Comparison of ENCODE assay signal across 1 cellular context in the genomic region with DNA sequence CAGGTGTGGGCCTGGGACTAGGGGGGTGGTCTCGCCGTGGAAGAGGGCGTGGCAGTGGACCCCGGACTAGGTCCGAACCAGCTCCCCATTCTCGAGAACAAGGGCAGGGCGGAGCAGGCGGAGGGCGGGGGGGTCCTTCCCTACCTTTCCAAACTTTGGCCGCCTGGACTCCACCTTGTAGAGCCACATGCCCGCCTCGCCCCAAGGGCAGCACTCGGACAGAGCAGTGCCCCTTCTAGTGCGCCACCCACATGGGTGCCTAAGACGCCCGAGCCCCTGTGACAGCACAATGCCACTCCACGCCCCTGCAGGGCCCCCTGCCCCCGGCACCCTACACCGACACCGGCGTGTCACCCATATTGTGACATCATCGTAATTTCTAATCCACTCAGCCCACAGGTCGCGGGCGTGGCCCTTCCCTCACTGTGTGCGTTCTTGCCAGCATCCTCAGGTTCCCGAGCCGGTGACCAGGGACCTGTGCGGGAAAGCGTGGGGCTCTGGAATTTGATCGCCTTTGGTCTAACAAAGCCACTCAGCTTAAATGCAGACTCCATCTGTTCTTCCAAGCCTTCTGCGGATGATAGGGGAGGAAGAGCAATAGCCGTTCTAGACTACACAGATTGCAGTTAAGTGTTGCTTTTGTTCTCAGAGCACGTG.
TF ChIP-seq lines count a peak whose summit lies in the region.

No MANE protein-coding gene starts in this region.

TF ChIP-seq in H1, 55 proteins besides CTCF, POLR2A, EP300 and RAD21 (continued from another document):
- TF ChIP-seq, protein P1, sequence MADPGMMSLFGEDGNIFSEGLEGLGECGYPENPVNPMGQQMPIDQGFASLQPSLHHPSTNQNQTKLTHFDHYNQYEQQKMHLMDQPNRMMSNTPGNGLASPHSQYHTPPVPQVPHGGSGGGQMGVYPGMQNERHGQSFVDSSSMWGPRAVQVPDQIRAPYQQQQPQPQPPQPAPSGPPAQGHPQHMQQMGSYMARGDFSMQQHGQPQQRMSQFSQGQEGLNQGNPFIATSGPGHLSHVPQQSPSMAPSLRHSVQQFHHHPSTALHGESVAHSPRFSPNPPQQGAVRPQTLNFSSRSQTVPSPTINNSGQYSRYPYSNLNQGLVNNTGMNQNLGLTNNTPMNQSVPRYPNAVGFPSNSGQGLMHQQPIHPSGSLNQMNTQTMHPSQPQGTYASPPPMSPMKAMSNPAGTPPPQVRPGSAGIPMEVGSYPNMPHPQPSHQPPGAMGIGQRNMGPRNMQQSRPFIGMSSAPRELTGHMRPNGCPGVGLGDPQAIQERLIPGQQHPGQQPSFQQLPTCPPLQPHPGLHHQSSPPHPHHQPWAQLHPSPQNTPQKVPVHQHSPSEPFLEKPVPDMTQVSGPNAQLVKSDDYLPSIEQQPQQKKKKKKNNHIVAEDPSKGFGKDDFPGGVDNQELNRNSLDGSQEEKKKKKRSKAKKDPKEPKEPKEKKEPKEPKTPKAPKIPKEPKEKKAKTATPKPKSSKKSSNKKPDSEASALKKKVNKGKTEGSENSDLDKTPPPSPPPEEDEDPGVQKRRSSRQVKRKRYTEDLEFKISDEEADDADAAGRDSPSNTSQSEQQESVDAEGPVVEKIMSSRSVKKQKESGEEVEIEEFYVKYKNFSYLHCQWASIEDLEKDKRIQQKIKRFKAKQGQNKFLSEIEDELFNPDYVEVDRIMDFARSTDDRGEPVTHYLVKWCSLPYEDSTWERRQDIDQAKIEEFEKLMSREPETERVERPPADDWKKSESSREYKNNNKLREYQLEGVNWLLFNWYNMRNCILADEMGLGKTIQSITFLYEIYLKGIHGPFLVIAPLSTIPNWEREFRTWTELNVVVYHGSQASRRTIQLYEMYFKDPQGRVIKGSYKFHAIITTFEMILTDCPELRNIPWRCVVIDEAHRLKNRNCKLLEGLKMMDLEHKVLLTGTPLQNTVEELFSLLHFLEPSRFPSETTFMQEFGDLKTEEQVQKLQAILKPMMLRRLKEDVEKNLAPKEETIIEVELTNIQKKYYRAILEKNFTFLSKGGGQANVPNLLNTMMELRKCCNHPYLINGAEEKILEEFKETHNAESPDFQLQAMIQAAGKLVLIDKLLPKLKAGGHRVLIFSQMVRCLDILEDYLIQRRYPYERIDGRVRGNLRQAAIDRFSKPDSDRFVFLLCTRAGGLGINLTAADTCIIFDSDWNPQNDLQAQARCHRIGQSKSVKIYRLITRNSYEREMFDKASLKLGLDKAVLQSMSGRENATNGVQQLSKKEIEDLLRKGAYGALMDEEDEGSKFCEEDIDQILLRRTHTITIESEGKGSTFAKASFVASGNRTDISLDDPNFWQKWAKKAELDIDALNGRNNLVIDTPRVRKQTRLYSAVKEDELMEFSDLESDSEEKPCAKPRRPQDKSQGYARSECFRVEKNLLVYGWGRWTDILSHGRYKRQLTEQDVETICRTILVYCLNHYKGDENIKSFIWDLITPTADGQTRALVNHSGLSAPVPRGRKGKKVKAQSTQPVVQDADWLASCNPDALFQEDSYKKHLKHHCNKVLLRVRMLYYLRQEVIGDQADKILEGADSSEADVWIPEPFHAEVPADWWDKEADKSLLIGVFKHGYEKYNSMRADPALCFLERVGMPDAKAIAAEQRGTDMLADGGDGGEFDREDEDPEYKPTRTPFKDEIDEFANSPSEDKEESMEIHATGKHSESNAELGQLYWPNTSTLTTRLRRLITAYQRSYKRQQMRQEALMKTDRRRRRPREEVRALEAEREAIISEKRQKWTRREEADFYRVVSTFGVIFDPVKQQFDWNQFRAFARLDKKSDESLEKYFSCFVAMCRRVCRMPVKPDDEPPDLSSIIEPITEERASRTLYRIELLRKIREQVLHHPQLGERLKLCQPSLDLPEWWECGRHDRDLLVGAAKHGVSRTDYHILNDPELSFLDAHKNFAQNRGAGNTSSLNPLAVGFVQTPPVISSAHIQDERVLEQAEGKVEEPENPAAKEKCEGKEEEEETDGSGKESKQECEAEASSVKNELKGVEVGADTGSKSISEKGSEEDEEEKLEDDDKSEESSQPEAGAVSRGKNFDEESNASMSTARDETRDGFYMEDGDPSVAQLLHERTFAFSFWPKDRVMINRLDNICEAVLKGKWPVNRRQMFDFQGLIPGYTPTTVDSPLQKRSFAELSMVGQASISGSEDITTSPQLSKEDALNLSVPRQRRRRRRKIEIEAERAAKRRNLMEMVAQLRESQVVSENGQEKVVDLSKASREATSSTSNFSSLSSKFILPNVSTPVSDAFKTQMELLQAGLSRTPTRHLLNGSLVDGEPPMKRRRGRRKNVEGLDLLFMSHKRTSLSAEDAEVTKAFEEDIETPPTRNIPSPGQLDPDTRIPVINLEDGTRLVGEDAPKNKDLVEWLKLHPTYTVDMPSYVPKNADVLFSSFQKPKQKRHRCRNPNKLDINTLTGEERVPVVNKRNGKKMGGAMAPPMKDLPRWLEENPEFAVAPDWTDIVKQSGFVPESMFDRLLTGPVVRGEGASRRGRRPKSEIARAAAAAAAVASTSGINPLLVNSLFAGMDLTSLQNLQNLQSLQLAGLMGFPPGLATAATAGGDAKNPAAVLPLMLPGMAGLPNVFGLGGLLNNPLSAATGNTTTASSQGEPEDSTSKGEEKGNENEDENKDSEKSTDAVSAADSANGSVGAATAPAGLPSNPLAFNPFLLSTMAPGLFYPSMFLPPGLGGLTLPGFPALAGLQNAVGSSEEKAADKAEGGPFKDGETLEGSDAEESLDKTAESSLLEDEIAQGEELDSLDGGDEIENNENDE (IDR thresholded peaks at IDR 0.05; ENCODE audit: insufficient replicate concordance, low read length) = no peak
- TF ChIP-seq SP1 (IDR thresholded peaks at IDR 0.05; ENCODE audit: low read depth, low read length) (no peak), RXRA (IDR thresholded peaks at IDR 0.05; ENCODE audit: insufficient read depth, low read depth, low read length) (no peak), SIX5 (IDR thresholded peaks at IDR 0.05; ENCODE audit: low read depth, low read length) (no peak), CHD2 (IDR thresholded peaks at IDR 0.05; ENCODE audit: low read length) (no peak), CHD1 (IDR thresholded peaks at IDR 0.05; ENCODE audit: low read depth, low read length) (no peak), POU5F1 (IDR thresholded peaks at IDR 0.05; ENCODE audit: low read depth, low read length) (no peak), ZNF274 (IDR thresholded peaks at IDR 0.05; ENCODE audit: borderline replicate concordance, extremely low read depth, low read length) (no peak), KDM5A (IDR thresholded peaks at IDR 0.05; ENCODE audit: low read length) (no peak)
- TF ChIP-seq, protein P2, sequence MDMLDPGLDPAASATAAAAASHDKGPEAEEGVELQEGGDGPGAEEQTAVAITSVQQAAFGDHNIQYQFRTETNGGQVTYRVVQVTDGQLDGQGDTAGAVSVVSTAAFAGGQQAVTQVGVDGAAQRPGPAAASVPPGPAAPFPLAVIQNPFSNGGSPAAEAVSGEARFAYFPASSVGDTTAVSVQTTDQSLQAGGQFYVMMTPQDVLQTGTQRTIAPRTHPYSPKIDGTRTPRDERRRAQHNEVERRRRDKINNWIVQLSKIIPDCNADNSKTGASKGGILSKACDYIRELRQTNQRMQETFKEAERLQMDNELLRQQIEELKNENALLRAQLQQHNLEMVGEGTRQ (IDR thresholded peaks at IDR 0.05; ENCODE audit: low read length) = no peak
- TF ChIP-seq, protein P3, sequence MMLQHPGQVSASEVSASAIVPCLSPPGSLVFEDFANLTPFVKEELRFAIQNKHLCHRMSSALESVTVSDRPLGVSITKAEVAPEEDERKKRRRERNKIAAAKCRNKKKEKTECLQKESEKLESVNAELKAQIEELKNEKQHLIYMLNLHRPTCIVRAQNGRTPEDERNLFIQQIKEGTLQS (IDR thresholded peaks at IDR 0.05; ENCODE audit: insufficient read depth, low read depth, low read length) = no peak
